In the genomic region with DNA sequence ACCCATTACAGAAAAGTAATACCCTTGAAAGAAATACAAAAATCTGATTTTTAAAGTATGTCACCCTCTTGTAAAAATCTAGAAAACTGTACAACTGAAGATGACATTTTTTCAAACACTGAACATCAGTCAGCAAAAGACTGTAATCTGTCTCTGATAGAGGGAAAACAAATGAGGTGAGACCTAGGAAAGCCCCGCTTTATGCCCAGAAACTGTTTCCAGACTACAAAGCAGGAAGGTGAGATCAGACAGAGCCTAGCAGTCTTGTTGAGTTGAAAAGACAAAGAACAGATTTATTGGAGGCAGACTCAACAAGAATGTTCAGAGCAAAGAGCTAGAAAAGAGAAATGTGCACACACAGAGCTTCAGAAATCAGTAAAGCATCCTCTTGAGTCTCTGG, we compare ENCODE assay signal across 28 cellular contexts.
"Had no signal": no experiment of that assay in that cellular context is flagged by ENCODE, and none has a peak within 500 bp of the region (broad histone marks: within the 10 kb centered on the region; RNA-seq: fewer than 3 reads in every experiment).

No MANE protein-coding gene starts in this region.

- H3K4me3 ChIP-seq: body of pancreas, cardiac muscle cell, heart right ventricle, lower lobe of right lung, ovary, stomach, suprapubic skin, transverse colon, uterus had no signal

- H3K4me1 ChIP-seq: body of pancreas, heart right ventricle, lower lobe of right lung, stomach, suprapubic skin, transverse colon, uterus had no signal

- H3K9me3 ChIP-seq: body of pancreas, lower lobe of right lung, ovary, suprapubic skin, transverse colon, uterus had no signal

- H3K36me3 ChIP-seq: cardiac muscle cell, heart right ventricle, lower lobe of right lung, ovary, stomach, suprapubic skin, transverse colon, uterus had no signal

- H3K4me3 Mint-ChIP-seq: activated CD4-positive, alpha-beta memory T cell treated with anti-CD3 and anti-CD28 coated beads, Interleukin-2, amount 10 ng/mL, durations not matched to agents 7 days and 5 days; activated CD4-positive, alpha-beta T cell treated with anti-CD3 and anti-CD28 coated beads, Interleukin-2, amount 10 ng/mL, durations not matched to agents 24 days and 14 days; activated naive CD8-positive, alpha-beta T cell treated with anti-CD3 and anti-CD28 coated beads, Interleukin-2, amount 50 U/mL, for 24 hours; activated T-cell treated with anti-CD3 and anti-CD28 coated beads, Interleukin-2, amount 50 U/mL, for 72 hours; naive thymus-derived CD4-positive, alpha-beta T cell; stimulated activated effector memory CD8-positive, alpha-beta T cell treated with anti-CD3 and anti-CD28 coated beads, Interleukin-12 subunit alpha, Interleukin-12 subunit beta, amount 100 ng/mL, for 72 hours had no signal

- ATAC-seq: activated CD4-positive, CD25-positive, alpha-beta regulatory T cell treated with anti-CD3 and anti-CD28 coated beads, Interleukin-2, amount 50 U/mL, for 24 hours; activated naive CD8-positive, alpha-beta T cell treated with anti-CD3 and anti-CD28 coated beads, Interleukin-2, amount 50 U/mL, for 24 hours; activated T-cell treated with anti-CD3 and anti-CD28 coated beads, Interleukin-2, amount 50 U/mL, for 72 hours; body of pancreas; heart right ventricle; left colon; lower lobe of right lung; naive thymus-derived CD4-positive, alpha-beta T cell; right cardiac atrium; stimulated activated effector memory CD8-positive, alpha-beta T cell treated with anti-CD3 and anti-CD28 coated beads, Interleukin-12 subunit alpha, Interleukin-12 subunit beta, amount 100 ng/mL, for 72 hours had no signal

- H3K27me3 Mint-ChIP-seq: activated CD4-positive, alpha-beta memory T cell treated with anti-CD3 and anti-CD28 coated beads, Interleukin-2, amount 10 ng/mL, durations not matched to agents 7 days and 5 days; activated CD4-positive, alpha-beta T cell treated with anti-CD3 and anti-CD28 coated beads, Interleukin-2, amount 10 ng/mL, durations not matched to agents 24 days and 14 days; activated naive CD8-positive, alpha-beta T cell treated with anti-CD3 and anti-CD28 coated beads, Interleukin-2, amount 50 U/mL, for 24 hours; naive thymus-derived CD4-positive, alpha-beta T cell had no signal

- H3K36me3 Mint-ChIP-seq: naive thymus-derived CD4-positive, alpha-beta T cell; stimulated activated effector memory CD8-positive, alpha-beta T cell treated with anti-CD3 and anti-CD28 coated beads, Interleukin-12 subunit alpha, Interleukin-12 subunit beta, amount 100 ng/mL, for 72 hours had no signal

- H3K27me3 ChIP-seq: body of pancreas, cardiac muscle cell, heart right ventricle, ovary, stomach, suprapubic skin, transverse colon, uterus had no signal

- H3K27ac Mint-ChIP-seq: activated CD4-positive, alpha-beta memory T cell treated with anti-CD3 and anti-CD28 coated beads, Interleukin-2, amount 10 ng/mL, durations not matched to agents 7 days and 5 days; activated CD4-positive, alpha-beta T cell treated with anti-CD3 and anti-CD28 coated beads, Interleukin-2, amount 10 ng/mL, durations not matched to agents 24 days and 14 days; activated naive CD8-positive, alpha-beta T cell treated with anti-CD3 and anti-CD28 coated beads, Interleukin-2, amount 50 U/mL, for 24 hours; activated T-cell treated with anti-CD3 and anti-CD28 coated beads, Interleukin-2, amount 50 U/mL, for 72 hours; naive thymus-derived CD4-positive, alpha-beta T cell; stimulated activated effector memory CD8-positive, alpha-beta T cell treated with anti-CD3 and anti-CD28 coated beads, Interleukin-12 subunit alpha, Interleukin-12 subunit beta, amount 100 ng/mL, for 72 hours had no signal

- H3K4me1 Mint-ChIP-seq: activated CD4-positive, alpha-beta memory T cell treated with anti-CD3 and anti-CD28 coated beads, Interleukin-2, amount 10 ng/mL, durations not matched to agents 7 days and 5 days; activated CD4-positive, alpha-beta T cell treated with anti-CD3 and anti-CD28 coated beads, Interleukin-2, amount 10 ng/mL, durations not matched to agents 24 days and 14 days; activated naive CD8-positive, alpha-beta T cell treated with anti-CD3 and anti-CD28 coated beads, Interleukin-2, amount 50 U/mL, for 24 hours; naive thymus-derived CD4-positive, alpha-beta T cell; stimulated activated effector memory CD8-positive, alpha-beta T cell treated with anti-CD3 and anti-CD28 coated beads, Interleukin-12 subunit alpha, Interleukin-12 subunit beta, amount 100 ng/mL, for 72 hours had no signal

- H3K27ac ChIP-seq: body of pancreas, cardiac muscle cell, heart right ventricle, lower lobe of right lung, ovary, stomach, suprapubic skin, transverse colon, uterus, VCaP had no signal

- DNase-seq: activated CD4-positive, alpha-beta memory T cell treated with anti-CD3 and anti-CD28 coated beads, Interleukin-2, amount 10 ng/mL, durations not matched to agents 7 days and 5 days; activated CD4-positive, alpha-beta T cell treated with anti-CD3 and anti-CD28 coated beads, Interleukin-2, amount 10 ng/mL, durations not matched to agents 24 days and 14 days; activated effector memory CD4-positive, alpha-beta T cell treated with anti-CD3 and anti-CD28 coated beads, Interleukin-2, amount 50 U/mL, for 16 hours; activated naive CD4-positive, alpha-beta T cell treated with anti-CD3 and anti-CD28 coated beads, Interleukin-2, amount 50 U/mL, for 16 hours; activated naive CD8-positive, alpha-beta T cell treated with anti-CD3 and anti-CD28 coated beads, Interleukin-2, amount 50 U/mL, for 24 hours; activated T-cell treated with anti-CD3 and anti-CD28 coated beads, Interleukin-2, amount 50 U/mL, for 72 hours; anterior cingulate cortex; body of pancreas; effector CD4-positive, alpha-beta T cell; erythroblast; foreskin fibroblast; heart right ventricle; islet precursor cell; left colon; lower lobe of right lung; mesendoderm; naive thymus-derived CD4-positive, alpha-beta T cell; ovary; right cardiac atrium; stimulated activated CD4-positive, alpha-beta T cell treated with anti-CD3 and anti-CD28 coated beads, Interleukin-12 subunit alpha, Interleukin-12 subunit beta, amount 100 ng/mL, for 4 hours; stomach; transverse colon; uterus had no signal
